17 cellular contexts compared by ENCODE assay signal in the genomic region with DNA sequence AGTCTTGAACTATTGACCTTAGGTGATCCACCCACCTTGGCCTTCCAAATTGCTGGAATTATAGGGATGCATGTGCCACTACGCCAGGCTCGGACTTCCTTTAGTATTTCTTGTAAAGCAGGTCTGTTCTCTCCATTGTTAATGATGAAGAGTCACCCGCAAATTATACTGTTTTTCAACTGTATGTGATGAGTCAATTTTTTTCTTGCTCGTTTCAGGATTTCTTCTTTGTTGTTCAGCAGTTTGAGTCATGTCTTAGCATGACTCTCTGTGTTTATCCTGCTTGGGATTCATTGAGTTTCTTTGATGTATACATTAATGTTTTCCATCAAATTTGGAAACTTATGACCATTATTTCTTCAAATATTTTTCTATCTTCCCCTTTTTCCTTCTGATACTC. TPM values are rescaled to one million over a fixed set of nuclear protein-coding genes. Genes with fewer than 3 reads are reported as not detected.
DNase-seq lines count a peak whose midpoint lies in the region; ATAC-seq and TF ChIP-seq lines count a peak whose summit lies in the region.
"Had no signal": no experiment of that assay in that cellular context is flagged by ENCODE, and none has a peak within 500 bp of the region (broad histone marks: within the 10 kb centered on the region; RNA-seq: fewer than 3 reads in every experiment).

No MANE protein-coding gene starts in this region.

- ATAC-seq in GM18520 (IDR thresholded peaks at IDR 0.05; ENCODE audit: unreplicated experiment) = no peak
- ATAC-seq: left lobe of liver, upper lobe of right lung had no signal

- no peak for TF ChIP-seq CTCF in AG10803 (conservative IDR thresholded peaks at IDR 0.05; ENCODE audit: low read length)
- no peak for TF ChIP-seq CTCF in brain microvascular endothelial cell (IDR thresholded peaks at IDR 0.05; ENCODE audit: low read depth, low read length, missing control alignments)
- no peak for TF ChIP-seq CTCF in kidney epithelial cell (IDR thresholded peaks at IDR 0.05; ENCODE audit: insufficient read depth, low read length, poor library complexity, severe bottlenecking)

- in situ Hi-C loops in brain microvascular endothelial cell (cut with HindIII; ENCODE audit: low pct_ligation_motif_present, low sequenced_read_pairs) = no loop called here

- no peak overlapping the region for H3K27ac ChIP-seq in brain microvascular endothelial cell
- H3K27ac ChIP-seq: spleen, upper lobe of right lung had no signal

- H3K27me3 ChIP-seq in brain microvascular endothelial cell (replicated peaks) (no peaks in the 10 kb centered on the region), kidney epithelial cell (ENCODE audit: control insufficient read depth, insufficient read depth, low read length) (no peaks in the 10 kb centered on the region)
- H3K27me3 ChIP-seq: spleen, upper lobe of right lung had no signal

- DNase-seq in AG10803 (ENCODE audit: low read depth) (peak; percentile 37), HS-5 (ENCODE audit: low read depth) (peak; percentile 43), brain microvascular endothelial cell (peak; percentile 9), kidney epithelial cell (ENCODE audit: low read depth) (peak; percentile 12), globus pallidus (ENCODE audit: low spot score) (no peak), ureter (ENCODE audit: low spot score) (no peak)
- DNase-seq in activated CD8-positive, alpha-beta memory T cell treated with anti-CD3 and anti-CD28 coated beads, Interleukin-2, amount 50 U/mL, for 48 hours = no peak
- DNase-seq: activated CD4-positive, alpha-beta T cell treated with anti-CD3 and anti-CD28 coated beads, Interleukin-2, amount 50 U/mL, for 1 hour; activated T-cell treated with anti-CD3 and anti-CD28 coated beads, Interleukin-2, amount 50 U/mL, for 4 hours; hippocampal formation; Kasumi-1; NCI-H226; spleen; stimulated activated naive CD4-positive, alpha-beta T cell; upper lobe of right lung had no signal

- no peak overlapping the region for H3K4me3 ChIP-seq in AG10803 (ENCODE audit: low read length)
- H3K4me3 ChIP-seq in brain microvascular endothelial cell (ENCODE audit: low read depth, low read length) = no peak overlapping the region
- H3K4me3 ChIP-seq in kidney epithelial cell (ENCODE audit: low read depth, low read length) = no peak overlapping the region
- H3K4me3 ChIP-seq: spleen, upper lobe of right lung had no signal

- H3K36me3 ChIP-seq in brain microvascular endothelial cell (replicated peaks) (no peaks in the 10 kb centered on the region), kidney epithelial cell (ENCODE audit: control insufficient read depth, insufficient read depth, low read length) (no peaks in the 10 kb centered on the region)
- H3K36me3 ChIP-seq: spleen, upper lobe of right lung had no signal

RNA-seq across cellular contexts. Expression of gene GRAMD1C, which starts 28.9 kb away (rescaled TPM):
- total RNA-seq in kidney epithelial cell = 2.0 and 4.1 TPM in 2 replicates
- 11.1 TPM for total RNA-seq in ureter
- total RNA-seq: activated T-cell treated with anti-CD3 and anti-CD28 coated beads, Interleukin-2, amount 50 U/mL, for 4 hours had no signal

Comparison
In these comparisons a context has a peak if more than half of its experiments do, and no peak if none do; other contexts are left out.
1. DNase-seq: peak in AG10803 (single experiment), HS-5 (single experiment), brain microvascular endothelial cell (single experiment) and kidney epithelial cell (single experiment); none in activated CD8-positive, alpha-beta memory T cell treated with anti-CD3 and anti-CD28 coated beads, Interleukin-2, amount 50 U/mL, for 48 hours (single experiment), globus pallidus (single experiment) and ureter (single experiment).